In genomic region chr2:216724190-216724589, GRCh38 we compare ENCODE assay signal across 21 cellular contexts. TPM values are rescaled to one million over a fixed set of nuclear protein-coding genes. Genes with fewer than 3 reads are reported as not detected.
"Had no signal": no experiment of that assay in that cellular context is flagged by ENCODE, and none has a peak within 500 bp of the region (broad histone marks: within the 10 kb centered on the region; RNA-seq: fewer than 3 reads in every experiment).

No MANE protein-coding gene starts in this region.

- H3K4me3 ChIP-seq: colonic mucosa, heart left ventricle, neural progenitor cell, ovary, stomach, thoracic aorta, transverse colon had no signal

- H3K27ac ChIP-seq: colonic mucosa, heart left ventricle, neural progenitor cell, ovary, stomach, thoracic aorta, transverse colon had no signal

- H3K27me3 ChIP-seq: colonic mucosa, neural progenitor cell, ovary, stomach, transverse colon had no signal

- H3K9me3 ChIP-seq: colonic mucosa, heart left ventricle, ovary, stomach, thoracic aorta, transverse colon had no signal

- ATAC-seq: heart left ventricle, left lobe of liver, natural killer cell, right cardiac atrium had no signal

- DNase-seq: colonic mucosa; dermis blood vessel endothelial cell; effector memory CD4-positive, alpha-beta T cell; erythroblast; heart left ventricle; hippocampal formation; natural killer cell; nucleus accumbens; ovary; right cardiac atrium; small intestine; stimulated activated CD4-positive, alpha-beta T cell treated with anti-CD3 and anti-CD28 coated beads, Interleukin-12 subunit alpha, Interleukin-12 subunit beta, amount 100 ng/mL, for 4 hours; stimulated activated naive CD4-positive, alpha-beta T cell; stomach; substantia nigra; transverse colon had no signal

- H3K36me3 ChIP-seq: colonic mucosa, heart left ventricle, neural progenitor cell, ovary, stomach, thoracic aorta, transverse colon had no signal

- FAIRE-seq: endometrium, frontal cortex, small intestine had no signal

- H3K4me1 ChIP-seq: colonic mucosa, neural progenitor cell, stomach, transverse colon had no signal

RNA-seq across cellular contexts. Expression of gene IGFBP5, which starts 28.8 kb away (rescaled TPM):
- total RNA-seq: natural killer cell had no signal
